Comparison of ENCODE assay signal across 8 cellular contexts in genomic region chr15:64092075-64092820, GRCh38. TPM values are rescaled to one million over a fixed set of nuclear protein-coding genes. Genes with fewer than 3 reads are reported as not detected.
DNase-seq lines count a peak whose midpoint lies in the region; ATAC-seq and TF ChIP-seq lines count a peak whose summit lies in the region.

No MANE protein-coding gene starts in this region.

- H3K27me3 Mint-ChIP-seq in activated naive CD4-positive, alpha-beta T cell treated with anti-CD3 and anti-CD28 coated beads for 36 hours (ENCODE audit: low read depth): no peaks in the 10 kb centered on the region
- no peaks in the 10 kb centered on the region for H3K27me3 Mint-ChIP-seq in T-helper 17 cell

- no peak for ATAC-seq in T-helper 17 cell

- H3K9me3 ChIP-seq in T-helper 17 cell (ENCODE audit: control insufficient read depth, low read length, poor library complexity, severe bottlenecking): no peaks in the 10 kb centered on the region
- no peaks in the 10 kb centered on the region for H3K9me3 ChIP-seq in suprapubic skin

- H3K27me3 ChIP-seq in suprapubic skin: no peaks in the 10 kb centered on the region

- H3K4me3 Mint-ChIP-seq in activated naive CD4-positive, alpha-beta T cell treated with anti-CD3 and anti-CD28 coated beads for 36 hours: peak overlapping the region; percentile 98
- peak overlapping the region; percentile 99 for H3K4me3 Mint-ChIP-seq in T-helper 17 cell

- intact Hi-C loops in activated naive CD4-positive, alpha-beta T cell treated with anti-CD3 and anti-CD28 coated beads for 36 hours (cut with micrococcal nuclease): loop anchor here (5.0 to 10.0 kb wide), 2 partner anchors 263 to 800 kb away; partner anchors contain the start of gene CSNK1G1

- CTCF ChIA-PET in activated naive CD4-positive, alpha-beta T cell treated with anti-CD3 and anti-CD28 coated beads for 36 hours (lab: Charles Lee): interaction anchor here (0.9 to 2.5 kb wide), 3 partner anchors 20 to 492 kb away, joined by 3 to 10 read pairs (median 3); no protein-coding TSS in a partner anchor

- peak overlapping the region; percentile 97 for H3K27ac Mint-ChIP-seq in activated naive CD4-positive, alpha-beta T cell treated with anti-CD3 and anti-CD28 coated beads for 36 hours
- H3K27ac Mint-ChIP-seq in T-helper 17 cell: peak overlapping the region; percentile 99

- TF ChIP-seq CTCF in fibroblast of villous mesenchyme (IDR thresholded peaks at IDR 0.05; ENCODE audit: insufficient read depth, low read depth, low read length): no peak
- no peak for TF ChIP-seq CTCF in suprapubic skin (IDR thresholded peaks at IDR 0.05)

- no peak for DNase-seq in activated naive CD4-positive, alpha-beta T cell treated with anti-CD3 and anti-CD28 coated beads for 36 hours
- no peak for DNase-seq in activated naive CD4-positive, alpha-beta T cell treated with anti-CD3 and anti-CD28 coated beads, Interleukin-2, amount 50 U/mL, for 16 hours
- DNase-seq in T-helper 17 cell: no peak
- DNase-seq in fibroblast of villous mesenchyme (ENCODE audit: low read depth): peak; percentile 29
- DNase-seq in suprapubic skin (ENCODE audit: low spot score in 2 of 2): no peak
- DNase-seq in stimulated activated CD4-positive, alpha-beta T cell treated with anti-CD3 and anti-CD28 coated beads, Interleukin-4, amount 100 ng/mL, for 4 hours: no peak
- no peak for DNase-seq in amygdala (lab: John Stamatoyannopoulos, UW)
- DNase-seq in middle frontal gyrus (ENCODE audit: extremely low spot score, low spot score): no peak

- H3K4me3 ChIP-seq in fibroblast of villous mesenchyme (ENCODE audit: low read depth, low read length) (peak overlapping the region; percentile 89), suprapubic skin (peak overlapping the region; percentile 64)

- no peak for TF ChIP-seq POLR2A in suprapubic skin (IDR thresholded peaks at IDR 0.05)

- peak overlapping the region; percentile 87 for H3K27ac ChIP-seq in suprapubic skin

- H3K4me1 Mint-ChIP-seq in activated naive CD4-positive, alpha-beta T cell treated with anti-CD3 and anti-CD28 coated beads for 36 hours (ENCODE audit: low read depth): peaks cover 50% of the 10 kb centered on the region
- H3K4me1 Mint-ChIP-seq in T-helper 17 cell: peaks cover 62% of the 10 kb centered on the region

- H3K36me3 ChIP-seq in suprapubic skin: peaks cover 17% of the 10 kb centered on the region

- peaks cover 54% of the 10 kb centered on the region for H3K4me1 ChIP-seq in suprapubic skin

- TF ChIP-seq EP300 in suprapubic skin (IDR thresholded peaks at IDR 0.05): no peak

- H3K9me3 Mint-ChIP-seq in activated naive CD4-positive, alpha-beta T cell treated with anti-CD3 and anti-CD28 coated beads for 36 hours: no peaks in the 10 kb centered on the region

- peaks cover 24% of the 10 kb centered on the region for H3K36me3 Mint-ChIP-seq in activated naive CD4-positive, alpha-beta T cell treated with anti-CD3 and anti-CD28 coated beads for 36 hours (ENCODE audit: low read depth)
- H3K36me3 Mint-ChIP-seq in T-helper 17 cell (ENCODE audit: low read depth): peaks cover 9% of the 10 kb centered on the region

RNA-seq across cellular contexts. Expression of gene CIAO2A, which starts 1.4 kb away (rescaled TPM):
- 100 to 1,000 TPM; 105 TPM for total RNA-seq in activated naive CD4-positive, alpha-beta T cell treated with anti-CD3 and anti-CD28 coated beads for 36 hours
- total RNA-seq in T-helper 17 cell (10 to 100 TPM; 21.5 to 23.1 TPM), fibroblast of villous mesenchyme (55.1 and 62.6 TPM in 2 replicates), suprapubic skin (10 to 100 TPM; 19.1 to 37.0 (median 21.8) TPM)

RNA-seq across cellular contexts. Expression of gene SNX1, which starts 3.5 kb away (rescaled TPM):
- 10 to 100 TPM; 80.7 to 84.2 TPM for total RNA-seq in activated naive CD4-positive, alpha-beta T cell treated with anti-CD3 and anti-CD28 coated beads for 36 hours
- total RNA-seq in T-helper 17 cell: 100 to 1,000 TPM in 1 of 2 donors, 10 to 100 TPM in 1; 87.1 to 111 TPM
- 33.5 and 42.7 TPM in 2 replicates for total RNA-seq in fibroblast of villous mesenchyme
- total RNA-seq in suprapubic skin: 10 to 100 TPM; 56.4 to 96.6 (median 68.6) TPM

RNA-seq across cellular contexts. Expression of gene DAPK2, which starts 46.0 kb away (rescaled TPM):
- under 1 TPM in 1 of 2 experiments, not detected in 1; 0.44 TPM for total RNA-seq in activated naive CD4-positive, alpha-beta T cell treated with anti-CD3 and anti-CD28 coated beads for 36 hours
- 1 to 10 TPM; 1.6 to 2.7 TPM for total RNA-seq in T-helper 17 cell
- total RNA-seq in fibroblast of villous mesenchyme: 1.3 and 8.2 TPM in 2 replicates
- 10 to 100 TPM; 13.1 to 30.8 (median 26.4) TPM for total RNA-seq in suprapubic skin

RNA-seq across cellular contexts. Expression of gene SNX22, which starts 59.3 kb away (rescaled TPM):
- total RNA-seq in activated naive CD4-positive, alpha-beta T cell treated with anti-CD3 and anti-CD28 coated beads for 36 hours: under 1 TPM; 0.19 to 0.47 TPM
- total RNA-seq in T-helper 17 cell: 1 to 10 TPM in 1 of 2 donors, under 1 TPM in 1; 0.42 to 1.9 TPM
- total RNA-seq in fibroblast of villous mesenchyme: under 0.01 and 0.32 TPM in 2 replicates
- total RNA-seq in suprapubic skin: under 1 TPM in 3 of 4 donors, not detected in 1; 0.19 to 0.80 (median 0.64) TPM
